1 cellular context compared by ENCODE assay signal in the genomic region with DNA sequence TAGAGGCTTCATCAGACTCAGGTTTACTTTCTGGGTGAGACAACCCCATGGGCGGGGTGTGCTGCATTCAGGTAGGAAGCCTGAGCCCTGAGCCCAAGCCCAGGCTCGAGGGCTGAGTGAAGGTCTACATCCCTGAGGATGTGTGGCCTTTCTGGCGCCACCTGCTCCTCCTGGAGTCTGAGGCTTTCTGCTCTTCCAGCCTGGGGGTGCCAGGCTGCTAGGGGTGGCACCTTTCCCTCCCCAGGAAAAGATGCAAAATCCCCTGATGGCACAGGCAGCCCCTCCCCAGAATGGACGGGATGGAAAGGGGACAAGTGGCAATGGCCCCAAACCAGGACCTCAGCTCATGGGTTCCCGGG.
TF ChIP-seq lines count a peak whose summit lies in the region.

No MANE protein-coding gene starts in this region.

TF ChIP-seq in A549, 52 proteins besides CTCF, POLR2A, EP300 and RAD21:
- TF ChIP-seq BCL3 (IDR thresholded peaks at IDR 0.05) (no peak), FOSB (CRISPR knock-in tag; IDR thresholded peaks at IDR 0.05) (no peak), FOSL2 (IDR thresholded peaks at IDR 0.05) (no peak), FOSL2 (CRISPR knock-in tag; IDR thresholded peaks at IDR 0.05) (no peak), EHMT2 (IDR thresholded peaks at IDR 0.05; ENCODE audit: low read depth) (no peak), CBX8 (IDR thresholded peaks at IDR 0.05) (no peak), KDM1A (IDR thresholded peaks at IDR 0.05; ENCODE audit: low read depth) (no peak), GATA3 (IDR thresholded peaks at IDR 0.05; ENCODE audit: borderline replicate concordance) (no peak), EHF (CRISPR knock-in tag; IDR thresholded peaks at IDR 0.05) (no peak), MYC (IDR thresholded peaks at IDR 0.05; ENCODE audit: borderline replicate concordance, low read length) (no peak), ESRRA (IDR thresholded peaks at IDR 0.05; ENCODE audit: borderline replicate concordance, low read length) (no peak), HOXB13 (CRISPR knock-in tag; IDR thresholded peaks at IDR 0.05; ENCODE audit: low read depth) (no peak), HOXA7 (CRISPR knock-in tag; IDR thresholded peaks at IDR 0.05) (no peak), USF2 (IDR thresholded peaks at IDR 0.05) (no peak), TFCP2L1 (CRISPR knock-in tag; IDR thresholded peaks at IDR 0.05) (no peak), MAZ (IDR thresholded peaks at IDR 0.05; ENCODE audit: borderline replicate concordance, low read depth, low read length) (no peak), RNF2 (IDR thresholded peaks at IDR 0.05; ENCODE audit: borderline replicate concordance, low read depth) (no peak)
- TF ChIP-seq, protein P1, sequence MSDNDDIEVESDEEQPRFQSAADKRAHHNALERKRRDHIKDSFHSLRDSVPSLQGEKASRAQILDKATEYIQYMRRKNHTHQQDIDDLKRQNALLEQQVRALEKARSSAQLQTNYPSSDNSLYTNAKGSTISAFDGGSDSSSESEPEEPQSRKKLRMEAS (IDR thresholded peaks at IDR 0.05), result no peak
- TF ChIP-seq, protein P2, sequence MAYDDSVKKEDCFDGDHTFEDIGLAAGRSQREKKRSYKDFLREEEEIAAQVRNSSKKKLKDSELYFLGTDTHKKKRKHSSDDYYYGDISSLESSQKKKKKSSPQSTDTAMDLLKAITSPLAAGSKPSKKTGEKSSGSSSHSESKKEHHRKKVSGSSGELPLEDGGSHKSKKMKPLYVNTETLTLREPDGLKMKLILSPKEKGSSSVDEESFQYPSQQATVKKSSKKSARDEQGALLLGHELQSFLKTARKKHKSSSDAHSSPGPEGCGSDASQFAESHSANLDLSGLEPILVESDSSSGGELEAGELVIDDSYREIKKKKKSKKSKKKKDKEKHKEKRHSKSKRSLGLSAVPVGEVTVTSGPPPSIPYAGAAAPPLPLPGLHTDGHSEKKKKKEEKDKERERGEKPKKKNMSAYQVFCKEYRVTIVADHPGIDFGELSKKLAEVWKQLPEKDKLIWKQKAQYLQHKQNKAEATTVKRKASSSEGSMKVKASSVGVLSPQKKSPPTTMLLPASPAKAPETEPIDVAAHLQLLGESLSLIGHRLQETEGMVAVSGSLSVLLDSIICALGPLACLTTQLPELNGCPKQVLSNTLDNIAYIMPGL (CRISPR knock-in tag; IDR thresholded peaks at IDR 0.05; ENCODE audit: borderline replicate concordance), result no peak
TF ChIP-seq in A549: peak in this region for 0.
